14 cellular contexts compared by ENCODE assay signal in the genomic region with DNA sequence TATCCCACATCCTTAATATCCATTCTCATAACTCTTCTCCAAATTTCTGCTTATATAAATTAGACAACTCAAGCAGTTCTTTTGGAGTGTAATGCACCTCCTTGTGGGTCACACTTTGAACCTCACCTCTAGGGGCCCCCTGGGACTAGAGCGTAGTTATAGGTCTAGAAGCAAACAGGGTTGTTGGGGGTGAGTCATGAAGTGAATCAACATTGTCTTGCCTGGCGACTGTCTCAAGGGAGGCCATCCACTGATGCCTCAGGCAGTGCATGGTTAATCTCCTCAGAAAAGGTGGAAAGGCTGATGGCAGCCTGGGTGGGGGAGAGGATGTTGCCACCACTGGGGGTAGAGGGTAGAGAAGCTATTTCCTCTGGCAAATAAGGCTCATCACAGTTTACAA.
DNase-seq lines count a peak whose midpoint lies in the region; ATAC-seq and TF ChIP-seq lines count a peak whose summit lies in the region.
"Had no signal": no experiment of that assay in that cellular context is flagged by ENCODE, and none has a peak within 500 bp of the region (broad histone marks: within the 10 kb centered on the region; RNA-seq: fewer than 3 reads in every experiment).

No MANE protein-coding gene starts in this region.

- DNase-seq in DMS53 treated with DMSO at 0.1 percent for 48 hours (lab: John Stamatoyannopoulos, UW; ENCODE audit: unreplicated experiment) (peak; percentile 24), HPDE6-E6E7 (ENCODE audit: extremely low spot score) (peak; percentile 73), adipocyte (ENCODE audit: low read depth) (peak; percentile 29), islet precursor cell (peak; percentile 94), amniotic stem cell (lab: John Stamatoyannopoulos, UW) (no peak), NCI-H1105 (lab: John Stamatoyannopoulos, UW) (no peak), mesenteric fat pad (ENCODE audit: low spot score) (no peak)
- DNase-seq: activated CD8-positive, alpha-beta memory T cell treated with anti-CD3 and anti-CD28 coated beads for 24 hours; amygdala; DND-41; natural killer cell; NCI-H524; SW 1271 had no signal

- H3K9ac ChIP-seq in adipocyte (ENCODE audit: low read length), result no peak overlapping the region

- no peaks in the 10 kb centered on the region for H3K36me3 ChIP-seq in adipocyte (ENCODE audit: control insufficient read depth, insufficient read depth, low read length, severe bottlenecking)

- H3K4me3 ChIP-seq in adipocyte (ENCODE audit: low read length), result no peak overlapping the region

- H3K27me3 ChIP-seq in adipocyte (replicated peaks; ENCODE audit: control insufficient read depth, insufficient read depth, low read length), result no peaks in the 10 kb centered on the region

- no peaks in the 10 kb centered on the region for H3K4me1 ChIP-seq in adipocyte (ENCODE audit: control insufficient read depth, insufficient read depth, low read length)

- no peaks in the 10 kb centered on the region for H3K9me3 ChIP-seq in adipocyte (ENCODE audit: control insufficient read depth, low read length)

- no peak for ATAC-seq in GM18505 (IDR thresholded peaks at IDR 0.05; ENCODE audit: unreplicated experiment)
- ATAC-seq: natural killer cell had no signal

- TF ChIP-seq POLR2A in GM18505 (IDR thresholded peaks at IDR 0.05; ENCODE audit: borderline replicate concordance, extremely low read depth, insufficient read depth, insufficient read length), result no peak

Comparison
In these comparisons a context has a peak if more than half of its experiments do, and no peak if none do; other contexts are left out.
1. DNase-seq: peak in DMS53 treated with DMSO at 0.1 percent for 48 hours (single experiment), HPDE6-E6E7 (single experiment), adipocyte (single experiment) and islet precursor cell (single experiment); none in amniotic stem cell (single experiment), NCI-H1105 (single experiment) and mesenteric fat pad (single experiment).